ENCODE assay signal across 8 cellular contexts in genomic region chrX:153973127-153974002, GRCh38. TPM values are rescaled to one million over a fixed set of nuclear protein-coding genes. Genes with fewer than 3 reads are reported as not detected.
DNase-seq lines count a peak whose midpoint lies in the region; ATAC-seq, FAIRE-seq and TF ChIP-seq lines count a peak whose summit lies in the region.

No MANE protein-coding gene starts in this region.

- no peak for TF ChIP-seq RAD21 in neural cell (conservative IDR thresholded peaks at IDR 0.05)

- H3F3A ChIP-seq in neural cell (ENCODE audit: insufficient read depth, low read length, poor library complexity, severe bottlenecking) = no peaks in the 10 kb centered on the region

- intact Hi-C loops in dorsolateral prefrontal cortex (cut with DNase I) (loop anchor here (5.0 kb wide), 2 partner anchors 39 to 124 kb away; partner anchors contain the start of gene MECP2 (in 1 of the 2)), posterior cingulate gyrus (cut with DNase I) (no loop called here)

- TF ChIP-seq CTCF in dorsolateral prefrontal cortex (IDR thresholded peaks at IDR 0.05 in 54 of 56, conservative IDR thresholded peaks at IDR 0.05 in 2 of 56; ENCODE audit: low read depth in 1 of 56, partially characterized antibody in 56 of 56) (peak in 1 of 56 donors; percentile 3), neural cell (IDR thresholded peaks at IDR 0.05; ENCODE audit: poor library complexity, severe bottlenecking) (no peak)

- H3K79me2 ChIP-seq in neural cell (replicated peaks; ENCODE audit: insufficient read depth, low read length) = peaks cover 2% of the 10 kb centered on the region

- H3K27me3 ChIP-seq in dorsolateral prefrontal cortex (peaks cover 0 to 22% (median 0%) of the 10 kb centered on the region in 45 donors), neural cell (ENCODE audit: insufficient read depth, low read depth, low read length) (no peaks in the 10 kb centered on the region)

- no peak for DNase-seq in GM12891 (ENCODE audit: insufficient read length, low spot score)
- peak; percentile 53 for DNase-seq in NCI-H2227 treated with DMSO at 0.1 percent for 48 hours (lab: John Stamatoyannopoulos, UW)
- no peak for DNase-seq in dorsolateral prefrontal cortex
- no peak for DNase-seq in posterior cingulate gyrus

- H4K20me1 ChIP-seq in neural cell (ENCODE audit: insufficient read depth) = no peaks in the 10 kb centered on the region

- peak overlapping the region; percentile 29 to 88 (median 68) for H3K4me3 ChIP-seq in dorsolateral prefrontal cortex
- H3K4me3 ChIP-seq in neural cell (ENCODE audit: low read length) = peak overlapping the region; percentile 66

- TF ChIP-seq POLR2A in GM12891 (IDR thresholded peaks at IDR 0.05; ENCODE audit: low read depth, low read length) = no peak

- H3K27ac ChIP-seq in dorsolateral prefrontal cortex = peak overlapping the region; percentile 58 to 100 (median 99)
- H3K27ac ChIP-seq in neural cell (ENCODE audit: low read length) = peak overlapping the region; percentile 84

- no peaks in the 10 kb centered on the region for H3K9me2 ChIP-seq in neural cell (ENCODE audit: insufficient read depth, low read length)

- no peaks in the 10 kb centered on the region for H3K36me3 ChIP-seq in neural cell (ENCODE audit: insufficient read depth, low read length)

- H3K9me3 ChIP-seq in neural cell (ENCODE audit: low read length) = no peaks in the 10 kb centered on the region

- no peak for TF ChIP-seq EP300 in neural cell (conservative IDR thresholded peaks at IDR 0.05; ENCODE audit: poor library complexity, severe bottlenecking)

- no peak overlapping the region for H3K4me2 ChIP-seq in neural cell (ENCODE audit: low read length)

- peak overlapping the region; percentile 98 for H3K9ac ChIP-seq in neural cell (ENCODE audit: low read length)

- no peak for ATAC-seq in HG03521 (IDR thresholded peaks at IDR 0.05; ENCODE audit: unreplicated experiment)
- no peak for ATAC-seq in HG03378 (IDR thresholded peaks at IDR 0.05; ENCODE audit: unreplicated experiment)
- ATAC-seq in GM19397 (IDR thresholded peaks at IDR 0.05; ENCODE audit: unreplicated experiment) = no peak

- no peak overlapping the region for H2AFZ ChIP-seq in neural cell (ENCODE audit: low read depth, low read length)

- peak; percentile 64 for FAIRE-seq in GM12891 (lab: Jason Lieb, UNC)

TF ChIP-seq in GM12891, 5 proteins besides CTCF, POLR2A, EP300 and RAD21:
- TF ChIP-seq TAF1 (IDR thresholded peaks at IDR 0.05; ENCODE audit: low read depth, low read length) (no peak), PAX5 (IDR thresholded peaks at IDR 0.05; ENCODE audit: insufficient read depth, low read length, severe bottlenecking) (no peak), POLR2AphosphoS5 (IDR thresholded peaks at IDR 0.05; ENCODE audit: low read depth, low read length) (no peak), SPI1 (IDR thresholded peaks at IDR 0.05; ENCODE audit: low read depth, low read length) (no peak), POU2F2 (IDR thresholded peaks at IDR 0.05; ENCODE audit: low read depth, low read length) (no peak)

TF ChIP-seq in neural cell, 6 proteins besides CTCF, POLR2A, EP300 and RAD21:
- TF ChIP-seq MXI1 (conservative IDR thresholded peaks at IDR 0.05; ENCODE audit: poor library complexity, severe bottlenecking) (no peak), TAF1 (IDR thresholded peaks at IDR 0.05; ENCODE audit: low read depth) (no peak), REST (IDR thresholded peaks at IDR 0.05; ENCODE audit: borderline replicate concordance) (no peak), SMC3 (conservative IDR thresholded peaks at IDR 0.05; ENCODE audit: poor library complexity) (no peak), EZH2 (IDR thresholded peaks at IDR 0.05; ENCODE audit: borderline replicate concordance, insufficient read depth, low read length, poor library complexity, severe bottlenecking) (no peak), POLR2AphosphoS5 (IDR thresholded peaks at IDR 0.05) (no peak)
TF ChIP-seq in neural cell: peak in this region for 0.

RNA-seq across cellular contexts. Expression of gene TMEM187, which starts 0.8 kb away (rescaled TPM):
- 1.6 TPM for polyA plus RNA-seq in GM12891 (2012; ENCODE audit: low read depth, missing spikeins)
- 10 to 100 TPM in 29 of 120 experiments, 1 to 10 TPM in 91; 2.7 to 17.2 (median 8.0) TPM for total RNA-seq in dorsolateral prefrontal cortex
- 5.2 and 6.3 TPM in 2 replicates for polyA plus RNA-seq in neural cell
- 3.0 and 5.4 TPM in 2 replicates for polyA minus RNA-seq in neural cell

RNA-seq across cellular contexts. Expression of gene HCFC1, which starts 1.7 kb away (rescaled TPM):
- 21.1 TPM for polyA plus RNA-seq in GM12891 (2012; ENCODE audit: low read depth, missing spikeins)
- 10 to 100 TPM; 41.2 to 97.5 (median 57.4) TPM for total RNA-seq in dorsolateral prefrontal cortex
- 7.3 and 10.3 TPM in 2 replicates for polyA plus RNA-seq in neural cell
- 25.5 and 29.9 TPM in 2 replicates for polyA minus RNA-seq in neural cell

RNA-seq across cellular contexts. Expression of gene RENBP, which starts 28.9 kb away (rescaled TPM):
- polyA plus RNA-seq in GM12891 (2012; ENCODE audit: low read depth, missing spikeins) = 9.8 TPM
- total RNA-seq in dorsolateral prefrontal cortex = 10 to 100 TPM in 115 of 120 experiments, 1 to 10 TPM in 5; 8.2 to 34.2 (median 16.9) TPM
- 0.89 and 2.5 TPM in 2 replicates for polyA plus RNA-seq in neural cell
- 1.2 and 2.4 TPM in 2 replicates for polyA minus RNA-seq in neural cell

RNA-seq across cellular contexts. Expression of gene NAA10, which starts 38.5 kb away (rescaled TPM):
- 87.7 TPM for polyA plus RNA-seq in GM12891 (2012; ENCODE audit: low read depth, missing spikeins)
- total RNA-seq in dorsolateral prefrontal cortex = 100 to 1,000 TPM in 13 of 120 experiments, 10 to 100 TPM in 107; 57.4 to 119 (median 83.8) TPM
- polyA plus RNA-seq in neural cell = 117 and 159 TPM in 2 replicates
- polyA minus RNA-seq in neural cell = 35.5 and 40.4 TPM in 2 replicates

RNA-seq across cellular contexts. Expression of gene IRAK1, which starts 46.3 kb away (rescaled TPM):
- polyA plus RNA-seq in GM12891 (2012; ENCODE audit: low read depth, missing spikeins) = 41.7 TPM
- total RNA-seq in dorsolateral prefrontal cortex = 100 to 1,000 TPM in 2 of 120 experiments, 10 to 100 TPM in 118; 27.2 to 130 (median 49.0) TPM
- polyA plus RNA-seq in neural cell = 1.4 and 6.8 TPM in 2 replicates
- polyA minus RNA-seq in neural cell = 1.9 and 2.8 TPM in 2 replicates
